8 cellular contexts compared by ENCODE assay signal in genomic region chr9:36102742-36103495, GRCh38. TPM values are rescaled to one million over a fixed set of nuclear protein-coding genes. Genes with fewer than 3 reads are reported as not detected.
DNase-seq lines count a peak whose midpoint lies in the region; TF ChIP-seq lines count a peak whose summit lies in the region.

No MANE protein-coding gene starts in this region.

- H3K9me3 ChIP-seq in NT2/D1 (ENCODE audit: insufficient read depth, low read length) = no peaks in the 10 kb centered on the region

- TF ChIP-seq CTCF in epithelial cell of proximal tubule (conservative IDR thresholded peaks at IDR 0.05; ENCODE audit: low read depth, low read length) = peak; percentile 91

- no peaks in the 10 kb centered on the region for H3K36me3 ChIP-seq in NT2/D1 (ENCODE audit: insufficient read depth, insufficient read length, low read length)

- DNase-seq in NCI-H2171 treated with DMSO at 0.1 percent for 48 hours (lab: John Stamatoyannopoulos, UW) = peak; percentile 27
- no peak for DNase-seq in NCI-H2171 (lab: John Stamatoyannopoulos, UW)
- peak; percentile 68 for DNase-seq in HT-29 (ENCODE audit: low spot score)
- DNase-seq in NT2/D1 (ENCODE audit: low read depth, low spot score) = peak; percentile 76
- peak; percentile 78 for DNase-seq in activated CD8-positive, alpha-beta memory T cell treated with anti-CD3 and anti-CD28 coated beads, Interleukin-2, amount 50 U/mL, for 24 hours (ENCODE audit: extremely low read depth)
- peak; percentile 35 for DNase-seq in epithelial cell of proximal tubule (ENCODE audit: low read depth)
- peak; percentile 62 for DNase-seq in myocyte (ENCODE audit: low read depth)
- peak; percentile 51 to 75 for DNase-seq in stimulated activated CD8-positive, alpha-beta memory T cell treated with anti-CD3 and anti-CD28 coated beads, Interleukin-7, amount 100 ng/mL, for 48 hours (ENCODE audit: extremely low read depth in 1 of 2, low read depth in 1 of 2)

- no peaks in the 10 kb centered on the region for H3K4me1 ChIP-seq in NT2/D1 (ENCODE audit: insufficient read depth, insufficient read length)

- H3K9ac ChIP-seq in NT2/D1 (ENCODE audit: insufficient read length, low read depth) = no peak overlapping the region

- no peak overlapping the region for H3K4me3 ChIP-seq in NT2/D1 (ENCODE audit: insufficient read length, low read depth)
- H3K4me3 ChIP-seq in epithelial cell of proximal tubule (ENCODE audit: low read depth, low read length) = no peak overlapping the region

- no peaks in the 10 kb centered on the region for H3K27me3 ChIP-seq in NT2/D1 (ENCODE audit: insufficient read depth, insufficient read length)

RNA-seq across cellular contexts. Expression of gene GLIPR2, which starts 33.6 kb away (rescaled TPM):
- 0.10 and 0.28 TPM in 2 replicates for total RNA-seq in HT-29 (2014; rRNA removed; shearing (Covaris generic))
- total RNA-seq in epithelial cell of proximal tubule (23.6 and 42.7 TPM in 2 replicates), myocyte (24.2 and 26.7 TPM in 2 replicates)
- polyA plus RNA-seq in myocyte (2012) = 67.3 TPM

Comparison
In these comparisons a context has a peak if more than half of its experiments do, and no peak if none do; other contexts are left out.
1. RNA of gene GLIPR2, which starts 33.6 kb away (total RNA-seq): 23.6 to 42.7 TPM in epithelial cell of proximal tubule and 24.2 to 26.7 TPM in myocyte; 0.10 to 0.28 TPM in HT-29; every median in the first group is over 10 times any median in the second.